ENCODE assay signal across 22 cellular contexts in genomic region chr6:85552652-85553051, GRCh38.
"Had no signal": no experiment of that assay in that cellular context is flagged by ENCODE, and none has a peak within 500 bp of the region (broad histone marks: within the 10 kb centered on the region; RNA-seq: fewer than 3 reads in every experiment).

No MANE protein-coding gene starts in this region.

- H3K9me3 Mint-ChIP-seq: nephron had no signal

- H3K4me3 ChIP-seq: suprapubic skin, tibial nerve, uterus had no signal

- H3K9me3 ChIP-seq: suprapubic skin, tibial nerve, uterus had no signal

- H3K27me3 Mint-ChIP-seq: stimulated activated naive CD8-positive, alpha-beta T cell treated with anti-CD3 and anti-CD28 coated beads, Interleukin-15, amount 100 ng/mL, for 72 hours had no signal

- H3K27ac Mint-ChIP-seq: activated T-helper 2 cell treated with anti-CD3 and anti-CD28 coated beads, Interferon-gamma antibody, Interleukin-2, Interleukin-4, amounts not matched to agents 10 μg/mL and 5 μg/mL and 100 μg/mL, durations not matched to agents 14 hours and 24 hours and 36 hours; nephron; stimulated activated naive CD8-positive, alpha-beta T cell treated with anti-CD3 and anti-CD28 coated beads, Interleukin-15, amount 100 ng/mL, for 72 hours had no signal

- DNase-seq: activated CD4-positive, alpha-beta T cell treated with anti-CD3 and anti-CD28 coated beads, Interleukin-2, amount 50 U/mL, for 48 hours; activated CD8-positive, alpha-beta memory T cell treated with anti-CD3 and anti-CD28 coated beads, Interleukin-2, amount 50 U/mL, for 48 hours; activated naive CD4-positive, alpha-beta T cell treated with Interleukin-2 at 50 U/mL for 16 hours; activated T-cell treated with anti-CD3 and anti-CD28 coated beads, Interleukin-2, amount 50 U/mL, for 4 hours; amygdala; cerebellar nuclear complex; cortex of kidney; foreskin keratinocyte; left cardiac atrium; midbrain; occipital lobe; retina; stimulated activated CD4-positive, alpha-beta T cell treated with anti-CD3 and anti-CD28 coated beads, Interleukin-12 subunit alpha, Interleukin-12 subunit beta, amount 100 ng/mL, for 4 hours; stimulated activated naive CD8-positive, alpha-beta T cell treated with anti-CD3 and anti-CD28 coated beads, Interleukin-15, amount 100 ng/mL, for 72 hours; T-helper 9 cell; uterus had no signal

- H3K36me3 ChIP-seq: uterus had no signal

- H3K27me3 ChIP-seq: foreskin keratinocyte, suprapubic skin, tibial nerve, uterus had no signal

- FAIRE-seq: endometrium, islet of Langerhans had no signal

- H3K27ac ChIP-seq: foreskin keratinocyte, suprapubic skin, tibial nerve, uterus had no signal

- H3K4me3 Mint-ChIP-seq: activated T-cell treated with anti-CD3 and anti-CD28 coated beads, Interleukin-2, amount 50 U/mL, for 4 hours; nephron; stimulated activated naive CD8-positive, alpha-beta T cell treated with anti-CD3 and anti-CD28 coated beads, Interleukin-15, amount 100 ng/mL, for 72 hours had no signal

- H3K4me1 ChIP-seq: foreskin keratinocyte, suprapubic skin, tibial nerve, uterus had no signal

- ATAC-seq: activated T-cell treated with anti-CD3 and anti-CD28 coated beads, Interleukin-2, amount 50 U/mL, for 4 hours; foreskin keratinocyte; left cardiac atrium; stimulated activated naive CD8-positive, alpha-beta T cell treated with anti-CD3 and anti-CD28 coated beads, Interleukin-15, amount 100 ng/mL, for 72 hours had no signal

- H3K4me1 Mint-ChIP-seq: nephron; stimulated activated naive CD8-positive, alpha-beta T cell treated with anti-CD3 and anti-CD28 coated beads, Interleukin-15, amount 100 ng/mL, for 72 hours had no signal
